ENCODE assay signal across 9 cellular contexts in the genomic region with DNA sequence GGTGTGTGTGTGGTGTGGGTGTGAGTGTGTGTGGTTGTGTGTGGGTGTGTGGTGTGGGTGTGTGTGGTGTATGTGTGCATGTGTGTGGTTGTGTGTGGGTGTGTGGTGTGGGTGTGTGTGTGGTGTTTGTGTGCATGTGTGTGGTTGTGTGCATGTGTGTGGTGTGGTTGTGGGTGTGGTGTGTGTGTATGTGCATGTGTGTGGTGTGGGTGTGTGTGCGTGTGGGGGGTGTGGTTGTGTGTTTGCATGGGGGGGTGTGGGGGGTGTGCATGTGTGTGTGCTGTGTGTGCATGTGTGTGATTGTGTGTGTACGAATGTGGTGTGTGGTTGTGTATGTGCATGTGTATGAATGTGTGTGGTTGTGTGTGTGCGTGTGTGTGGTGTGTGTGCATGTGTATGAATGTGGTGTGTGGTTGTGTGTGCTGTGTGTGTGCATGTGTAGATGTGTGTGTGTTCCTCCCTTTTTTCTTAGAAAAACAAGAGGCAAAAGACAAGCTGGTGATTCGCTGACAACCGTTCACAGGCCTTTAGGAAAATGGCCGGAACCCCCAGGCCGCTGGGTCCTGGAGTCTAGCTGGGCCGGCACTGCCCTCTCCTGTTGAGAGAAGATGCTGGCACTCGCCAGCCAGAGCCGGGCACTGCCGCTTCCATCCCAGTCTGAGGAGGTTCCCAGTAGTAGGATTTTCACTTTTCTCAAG. TPM values are rescaled to one million over a fixed set of nuclear protein-coding genes. Genes with fewer than 3 reads are reported as not detected.
DNase-seq lines count a peak whose midpoint lies in the region; ATAC-seq, FAIRE-seq and TF ChIP-seq lines count a peak whose summit lies in the region.
"Had no signal": no experiment of that assay in that cellular context is flagged by ENCODE, and none has a peak within 500 bp of the region (broad histone marks: within the 10 kb centered on the region; RNA-seq: fewer than 3 reads in every experiment).

No MANE protein-coding gene starts in this region.

- WGBS in right cardiac atrium: 38% methylated on average over 11 of the region's 11 CpGs
- 33 to 54% (median 50%) methylated on average over 11 of the region's 11 CpGs for WGBS in small intestine, 3 donors

- CTCF ChIA-PET in CD8-positive, alpha-beta T cell (lab: Charles Lee): no interaction called here

- intact Hi-C loops in right cardiac atrium (cut with DNase I): loop anchor here in 3 of 4 donors (2.0 to 10.0 kb wide), 6 partner anchors 345 to 585 kb away; a partner anchor contains a TSS
- intact Hi-C loops in CD8-positive, alpha-beta T cell (cut with DNase I, micrococcal nuclease): no loop called here

- no peaks in the 10 kb centered on the region for H3K4me1 Mint-ChIP-seq in CD8-positive, alpha-beta T cell (ENCODE audit: low read depth)

- peaks cover 0 to 4% of the 10 kb centered on the region in 2 donors for H3K36me3 ChIP-seq in small intestine (ENCODE audit: control insufficient read depth in 2 of 2, insufficient read depth in 2 of 2, low read length in 2 of 2)
- H3K36me3 ChIP-seq in CD8-positive, alpha-beta T cell (ENCODE audit: insufficient read depth, low read length): no peaks in the 10 kb centered on the region

- no peak for FAIRE-seq in small intestine (lab: Jason Lieb, UNC)

- no peaks in the 10 kb centered on the region for H3K27me3 Mint-ChIP-seq in CD8-positive, alpha-beta T cell (ENCODE audit: low read depth)

- no peaks in the 10 kb centered on the region for H3K9me3 ChIP-seq in right cardiac atrium (ENCODE audit: control insufficient read depth, low read length)
- no peaks in the 10 kb centered on the region for H3K9me3 ChIP-seq in small intestine (ENCODE audit: control insufficient read depth, low read depth)
- H3K9me3 ChIP-seq in CD8-positive, alpha-beta T cell (ENCODE audit: low read length): no peaks in the 10 kb centered on the region

- TF ChIP-seq CTCF in CD8-positive, alpha-beta T cell (IDR thresholded peaks at IDR 0.05): no peak

- H3K9me3 Mint-ChIP-seq in CD8-positive, alpha-beta T cell: no peaks in the 10 kb centered on the region

- POLR2A ChIA-PET in CD8-positive, alpha-beta T cell (lab: Charles Lee): no interaction called here

- peak overlapping the region; percentile 4 for H3K27ac ChIP-seq in angular gyrus (ENCODE audit: low read depth, low read length)
- no peak overlapping the region for H3K27ac ChIP-seq in right cardiac atrium (ENCODE audit: low read length)
- H3K27ac ChIP-seq in small intestine (ENCODE audit: low read depth in 1 of 2, low read length in 1 of 2): no peak overlapping the region
- H3K27ac ChIP-seq in CD8-positive, alpha-beta T cell (ENCODE audit: low read depth, low read length): no peak overlapping the region

- ATAC-seq in right cardiac atrium (peak; percentile 74 to 83), GM21367 (IDR thresholded peaks at IDR 0.05; ENCODE audit: unreplicated experiment) (no peak)
- no peak for ATAC-seq in CD8-positive, alpha-beta T cell

- no peak overlapping the region for H3K27ac Mint-ChIP-seq in CD8-positive, alpha-beta T cell

- H3K27me3 ChIP-seq in right cardiac atrium (ENCODE audit: control insufficient read depth, insufficient read depth): no peaks in the 10 kb centered on the region
- H3K27me3 ChIP-seq in small intestine (ENCODE audit: control insufficient read depth in 2 of 2, insufficient read depth in 2 of 2, low read length in 2 of 2): no peaks in the 10 kb centered on the region
- no peaks in the 10 kb centered on the region for H3K27me3 ChIP-seq in CD8-positive, alpha-beta T cell (ENCODE audit: insufficient read depth, low read length)

- no peaks in the 10 kb centered on the region for H3K4me1 ChIP-seq in right cardiac atrium (ENCODE audit: control insufficient read depth, insufficient read depth, low read length)
- H3K4me1 ChIP-seq in small intestine (ENCODE audit: control insufficient read depth in 2 of 2, insufficient read depth in 1 of 2, low read depth in 1 of 2, low read length in 1 of 2): no peaks in the 10 kb centered on the region
- no peaks in the 10 kb centered on the region for H3K4me1 ChIP-seq in CD8-positive, alpha-beta T cell (ENCODE audit: insufficient read depth, low read length)

- no peak overlapping the region for H3K4me3 Mint-ChIP-seq in CD8-positive, alpha-beta T cell

- H3K4me3 ChIP-seq in right cardiac atrium (ENCODE audit: low read length): no peak overlapping the region
- no peak overlapping the region for H3K4me3 ChIP-seq in small intestine (ENCODE audit: low read depth in 1 of 2, low read length in 2 of 2)
- H3K4me3 ChIP-seq in CD8-positive, alpha-beta T cell (ENCODE audit: low read depth, low read length): no peak overlapping the region

- no peaks in the 10 kb centered on the region for H3K36me3 Mint-ChIP-seq in CD8-positive, alpha-beta T cell

- DNase-seq in DMS53 (lab: John Stamatoyannopoulos, UW) (peak; percentile 54), DMS53 treated with DMSO at 0.1 percent for 48 hours (lab: John Stamatoyannopoulos, UW; ENCODE audit: unreplicated experiment) (no peak), right cardiac atrium (peak; percentile 67 to 91 (median 87)), small intestine (peak; percentile 54), NOMO-1 treated with DMSO at 0.1 percent for 48 hours (lab: John Stamatoyannopoulos, UW; ENCODE audit: unreplicated experiment) (no peak)
- no peak for DNase-seq in CD8-positive, alpha-beta T cell

RNA-seq across cellular contexts. Expression of a gene that starts 44.6 kb away (rescaled TPM):
- total RNA-seq in right cardiac atrium: 1 to 10 TPM in 3 of 4 donors, under 1 TPM in 1; 0.28 to 2.5 (median 1.8) TPM
- polyA plus RNA-seq in right cardiac atrium (1.4 TPM), small intestine (100 to 1,000 TPM in 2 of 3 donors, 10 to 100 TPM in 1; 31.0 to 121 (median 117) TPM)
- not detected for total RNA-seq in CD8-positive, alpha-beta T cell
- total RNA-seq: mononuclear cell had no signal

Comparison
In these comparisons a context has a peak if more than half of its experiments do, and no peak if none do; other contexts are left out.
1. DNase-seq: peak in DMS53 (single experiment), right cardiac atrium (3 of 3) and small intestine (single experiment); none in DMS53 treated with DMSO at 0.1 percent for 48 hours (single experiment), CD8-positive, alpha-beta T cell (0 of 7) and NOMO-1 treated with DMSO at 0.1 percent for 48 hours (single experiment).
2. ATAC-seq: peak in right cardiac atrium (2 of 2); none in CD8-positive, alpha-beta T cell (single experiment) and GM21367 (single experiment).
3. intact Hi-C loops: an anchor here in right cardiac atrium (2.0 to 10.0 kb wide); none called in CD8-positive, alpha-beta T cell.